ENCODE assay signal across 8 cellular contexts in the genomic region with DNA sequence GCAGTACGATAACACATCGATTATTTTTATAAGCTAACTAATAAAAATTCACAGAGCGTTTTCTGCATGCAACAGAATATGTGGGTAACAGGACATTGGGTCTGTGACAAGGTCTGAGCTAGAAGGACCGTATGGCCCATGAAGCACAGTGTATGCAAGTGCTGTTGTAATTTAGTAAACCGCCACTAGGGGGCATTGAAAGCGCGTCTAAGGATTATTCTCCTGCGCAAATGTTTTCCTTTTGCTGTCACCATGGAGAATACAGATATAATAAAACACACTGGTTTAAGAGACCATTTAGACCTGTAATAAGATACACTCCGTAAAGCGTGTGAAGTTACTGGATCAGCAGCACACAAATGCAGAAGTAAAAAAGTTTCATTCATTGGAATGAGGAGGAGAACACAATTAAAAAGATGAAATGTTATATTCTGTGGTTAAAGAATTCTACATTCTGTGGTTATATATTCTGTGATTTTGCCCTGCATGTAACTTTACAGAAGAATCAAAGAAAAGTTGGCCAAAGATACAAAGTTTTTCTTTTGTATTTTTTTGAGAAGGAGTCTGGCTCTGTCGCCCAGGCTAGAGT.
A peak's percentile ranks its signal among the peaks of the same experiment; 100 is the strongest.
DNase-seq lines count a peak whose midpoint lies in the region; ATAC-seq, FAIRE-seq and TF ChIP-seq lines count a peak whose summit lies in the region.

No MANE protein-coding gene starts in this region.

- H3K14ac ChIP-seq in H9 (ENCODE audit: insufficient read depth, low read length), result no peak overlapping the region

- no peak overlapping the region for H2BK120ac ChIP-seq in H9 (ENCODE audit: low read depth, low read length, poor library complexity, severe bottlenecking)

- no peaks in the 10 kb centered on the region for H3K4me1 ChIP-seq in H9 (ENCODE audit: insufficient read depth, low read length)
- no peaks in the 10 kb centered on the region for H3K4me1 ChIP-seq in breast epithelium
- H3K4me1 ChIP-seq in keratinocyte (ENCODE audit: control insufficient read depth, extremely low read depth, insufficient read depth, low read length), result peaks cover 16% of the 10 kb centered on the region

- H3K4me2 ChIP-seq in H9 (ENCODE audit: insufficient read depth, insufficient read length, low read length) (no peak overlapping the region), keratinocyte (ENCODE audit: control insufficient read depth, extremely low read depth, insufficient read depth, low read depth, low read length) (no peak overlapping the region)

- H3K18ac ChIP-seq in H9 (ENCODE audit: insufficient read length, low read depth, low read length), result no peak overlapping the region

- FAIRE-seq in keratinocyte (lab: Jason Lieb, UNC), result peak; percentile 55

- dilution Hi-C loops in keratinocyte (cut with MboI; ENCODE audit: extremely low pct_ligation_motif_present, low sequenced_read_pairs), result no loop called here

- DNase-seq in DMS53 (lab: John Stamatoyannopoulos, UW) (peak; percentile 95), H9 (peak; percentile 58), NCI-H1694 treated with DMSO at 0.1 percent for 48 hours (lab: John Stamatoyannopoulos, UW) (peak; percentile 66), T-cell (peak in 23 of 34 experiments; percentile 5 to 56 (median 24)), breast epithelium (ENCODE audit: low spot score in 2 of 2) (no peak), keratinocyte (ENCODE audit: low read depth, low spot score) (peak; percentile 23)
- DNase-seq in stimulated activated CD4-positive, alpha-beta T cell treated with anti-CD3 and anti-CD28 coated beads, Interleukin-2, amount 100 ng/mL, for 24 hours, result peak; percentile 50 to 60

- H3T11ph ChIP-seq in H9 (ENCODE audit: low read length), result no peak overlapping the region

- H3K27ac ChIP-seq in H9 (ENCODE audit: insufficient read length, low read depth, low read length) (no peak overlapping the region), breast epithelium (no peak overlapping the region), keratinocyte (ENCODE audit: control insufficient read depth, insufficient read depth, low read length) (no peak overlapping the region)

- H3K9me3 ChIP-seq in H9 (ENCODE audit: control insufficient read depth, low read depth, low read length) (no peaks in the 10 kb centered on the region), breast epithelium (no peaks in the 10 kb centered on the region), keratinocyte (ENCODE audit: control insufficient read depth, low read depth, low read length) (no peaks in the 10 kb centered on the region)

- H4K91ac ChIP-seq in H9 (ENCODE audit: insufficient read length, low read depth, low read length), result no peak overlapping the region

- H3K4me1 Mint-ChIP-seq in H9 (no peaks in the 10 kb centered on the region), T-cell (peaks cover 0 to 4% (median 3%) of the 10 kb centered on the region in 3 donors)

- intact Hi-C loops in breast epithelium (cut with DNase I; ENCODE audit: low total_unique reads), result loop anchor here (10.0 kb wide), 1 partner anchor 409 kb away; no protein-coding TSS in a partner anchor

- no peaks in the 10 kb centered on the region for H3K79me2 ChIP-seq in H9 (ENCODE audit: insufficient read depth, low read length)
- no peaks in the 10 kb centered on the region for H3K79me2 ChIP-seq in keratinocyte (ENCODE audit: control insufficient read depth, insufficient read depth, low read length)

- H3K4me3 ChIP-seq in breast epithelium (no peak overlapping the region), keratinocyte (ENCODE audit: control insufficient read depth in 2 of 3, extremely low read depth in 1 of 3, insufficient read depth in 2 of 3, low read depth in 1 of 3, low read length in 3 of 3) (no peak overlapping the region)

- CTCF ChIA-PET in T-cell (lab: Charles Lee), result interaction anchor here (0.6 to 1.4 kb wide), 10 partner anchors 9 to 1493 kb away, joined by 3 to 8 read pairs (median 4); no protein-coding TSS in a partner anchor

- H2AK5ac ChIP-seq in H9 (ENCODE audit: insufficient read length, low read length), result no peak overlapping the region

- H2BK12ac ChIP-seq in H9 (ENCODE audit: insufficient read length, low read depth, low read length), result no peak overlapping the region

- H3K27me3 ChIP-seq in H9 (ENCODE audit: insufficient read depth, low read length), result no peaks in the 10 kb centered on the region
- H3K27me3 ChIP-seq in breast epithelium, result no peaks in the 10 kb centered on the region
- H3K27me3 ChIP-seq in keratinocyte (ENCODE audit: control insufficient read depth, extremely low read depth, insufficient read depth, low read length), result no peaks in the 10 kb centered on the region

- H3K36me3 ChIP-seq in breast epithelium, result no peaks in the 10 kb centered on the region
- H3K36me3 ChIP-seq in keratinocyte (ENCODE audit: control insufficient read depth in 2 of 2, extremely low read depth in 1 of 2, insufficient read depth in 2 of 2, low read length in 2 of 2), result peaks cover 0 to 2% of the 10 kb centered on the region in 2 experiments

- H3K79me1 ChIP-seq in H9 (ENCODE audit: insufficient read depth, low read depth, low read length, poor library complexity, severe bottlenecking), result no peaks in the 10 kb centered on the region

- H3K23ac ChIP-seq in H9 (ENCODE audit: insufficient read length, low read depth, low read length), result no peak overlapping the region

- TF ChIP-seq CTCF in H9 (conservative IDR thresholded peaks at IDR 0.05), result peak; percentile 91
- TF ChIP-seq CTCF in breast epithelium (IDR thresholded peaks at IDR 0.05), result peak; percentile 77 to 93 (median 85)
- TF ChIP-seq CTCF in keratinocyte (optimal IDR thresholded peaks at IDR 0.05 in 1 of 3, IDR thresholded peaks at IDR 0.05 in 1 of 3, conservative IDR thresholded peaks at IDR 0.05 in 1 of 3; ENCODE audit: extremely low read depth in 1 of 3, insufficient read depth in 2 of 3, low read length in 3 of 3), result peak; percentile 75 to 87 (median 77)

- H3K9me3 Mint-ChIP-seq in H9, result no peaks in the 10 kb centered on the region
- no peaks in the 10 kb centered on the region for H3K9me3 Mint-ChIP-seq in T-cell

- ATAC-seq in T-cell (replicated peaks in 1 of 4) (peak; percentile 49 to 61 (median 54)), GM21528 (IDR thresholded peaks at IDR 0.05; ENCODE audit: low FRiP score, unreplicated experiment) (no peak)

- H3K27me3 Mint-ChIP-seq in H9 (ENCODE audit: low read depth) (no peaks in the 10 kb centered on the region; the same call in none of the 2 replicates), T-cell (peaks cover 0 to 4% of the 10 kb centered on the region in 2 donors)

- H3K9me1 ChIP-seq in keratinocyte (ENCODE audit: control insufficient read depth, extremely low read depth, insufficient read depth, low read length), result no peaks in the 10 kb centered on the region

- TF ChIP-seq POLR2A in breast epithelium (IDR thresholded peaks at IDR 0.05), result no peak

- H2AFZ ChIP-seq in H9 (ENCODE audit: low read length), result no peak overlapping the region
- H2AFZ ChIP-seq in keratinocyte (ENCODE audit: control insufficient read depth, low read length), result no peak overlapping the region

- no peak overlapping the region for H2BK5ac ChIP-seq in H9 (ENCODE audit: insufficient read length, low read length)

- no peaks in the 10 kb centered on the region for H3K23me2 ChIP-seq in H9 (ENCODE audit: insufficient read length, low read depth, low read length, poor library complexity, severe bottlenecking)

- H2BK20ac ChIP-seq in H9 (ENCODE audit: low read depth, low read length, poor library complexity, severe bottlenecking), result no peak overlapping the region

- H3K4me3 Mint-ChIP-seq in H9 (no peak overlapping the region), T-cell (no peak overlapping the region)

- H2BK15ac ChIP-seq in H9 (ENCODE audit: low read depth, low read length), result no peak overlapping the region

- H3K36me3 Mint-ChIP-seq in H9 (ENCODE audit: insufficient read depth in 1 of 3, low read depth in 3 of 3) (peaks cover 5 to 18% (median 7%) of the 10 kb centered on the region in 3 experiments; a peak in 5 of 7 replicates), T-cell (no peaks in the 10 kb centered on the region)

- H4K5ac ChIP-seq in H9 (ENCODE audit: insufficient read length, low read depth, low read length), result no peak overlapping the region

- H3K56ac ChIP-seq in H9 (ENCODE audit: insufficient read length, low read depth, low read length), result no peak overlapping the region

- no CpG with 5 or more reads among the region's 11 CpGs for WGBS in H9 (ENCODE audit: extremely low coverage, insufficient read length, low lambda C conversion rate)

- H3K9ac ChIP-seq in H9 (ENCODE audit: extremely low read depth, insufficient read length, low read length) (no peak overlapping the region), keratinocyte (ENCODE audit: control insufficient read depth, extremely low read depth, insufficient read depth, low read length) (no peak overlapping the region)

- H3K4ac ChIP-seq in H9 (ENCODE audit: low read depth, low read length), result no peak overlapping the region; the same call in 1 of the 2 replicates

- H4K8ac ChIP-seq in H9 (replicated peaks; ENCODE audit: insufficient read length, low read depth, low read length), result no peak overlapping the region

- POLR2A ChIA-PET in T-cell (lab: Charles Lee), result no interaction called here

- H3K27ac Mint-ChIP-seq in H9 (no peak overlapping the region), T-cell (no peak overlapping the region)

- H4K20me1 ChIP-seq in H9 (ENCODE audit: control insufficient read depth, insufficient read depth, insufficient read length), result no peaks in the 10 kb centered on the region
- H4K20me1 ChIP-seq in keratinocyte (ENCODE audit: control insufficient read depth, extremely low read depth, insufficient read depth, low read length), result no peaks in the 10 kb centered on the region

Comparison
In these comparisons a context has a peak if more than half of its experiments do, and no peak if none do; other contexts are left out.
1. DNase-seq: peak in DMS53 (single experiment), H9 (single experiment), NCI-H1694 treated with DMSO at 0.1 percent for 48 hours (single experiment), T-cell (23 of 34), keratinocyte (single experiment) and stimulated activated CD4-positive, alpha-beta T cell treated with anti-CD3 and anti-CD28 coated beads, Interleukin-2, amount 100 ng/mL, for 24 hours (2 of 2); none in breast epithelium (0 of 2).
2. Peak in every context shown above with its lines, with median percentiles within 50 percentile points of each other: CTCF ChIP-seq.